In the genomic region with DNA sequence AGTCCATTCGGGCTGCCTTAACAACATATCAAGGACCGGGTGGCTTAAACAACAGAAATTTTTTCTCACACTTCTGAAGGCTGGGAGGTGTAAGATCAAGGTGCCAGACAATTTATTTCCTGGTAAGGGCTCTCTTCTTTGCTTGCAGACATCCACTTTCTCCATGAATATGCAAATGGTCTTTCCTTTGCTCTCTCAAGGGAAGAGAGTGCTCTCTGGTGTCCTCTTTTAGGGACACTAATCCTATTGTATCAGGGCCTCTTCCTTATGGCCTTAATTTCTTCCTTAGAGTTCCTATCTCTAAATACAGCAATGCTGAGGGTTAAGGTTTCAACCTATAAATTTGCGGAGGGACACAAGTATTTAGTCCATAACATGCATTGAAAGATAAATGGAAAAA, we compare ENCODE assay signal across 21 cellular contexts.
DNase-seq lines count a peak whose midpoint lies in the region; ATAC-seq and TF ChIP-seq lines count a peak whose summit lies in the region.
"Had no signal": no experiment of that assay in that cellular context is flagged by ENCODE, and none has a peak within 500 bp of the region (broad histone marks: within the 10 kb centered on the region; RNA-seq: fewer than 3 reads in every experiment).

No MANE protein-coding gene starts in this region.

- no peaks in the 10 kb centered on the region for H3K27me3 Mint-ChIP-seq in HFFc6 (ENCODE audit: insufficient read depth)
- H3K27me3 Mint-ChIP-seq in stimulated activated naive CD8-positive, alpha-beta T cell treated with anti-CD3 and anti-CD28 coated beads, Interleukin-15, amount 100 ng/mL, for 72 hours: no peaks in the 10 kb centered on the region
- H3K27me3 Mint-ChIP-seq: activated CD4-positive, alpha-beta T cell treated with anti-CD3 and anti-CD28 coated beads for 36 hours; activated T-cell treated with anti-CD3 and anti-CD28 coated beads, Interleukin-2, amount 50 U/mL, for 24 hours; CD4-positive, alpha-beta memory T cell; naive thymus-derived CD4-positive, alpha-beta T cell had no signal

- peak; percentile 54; the same call in 1 of the 2 replicates for ATAC-seq in PC-3
- ATAC-seq in foreskin keratinocyte: no peak
- ATAC-seq in stimulated activated naive CD8-positive, alpha-beta T cell treated with anti-CD3 and anti-CD28 coated beads, Interleukin-15, amount 100 ng/mL, for 72 hours: no peak
- ATAC-seq in HG03442 (IDR thresholded peaks at IDR 0.05; ENCODE audit: unreplicated experiment): no peak
- ATAC-seq in left cardiac atrium: no peak
- ATAC-seq: activated CD4-positive, alpha-beta T cell treated with anti-CD3 and anti-CD28 coated beads for 36 hours; naive thymus-derived CD4-positive, alpha-beta T cell had no signal

- intact Hi-C loops in PC-3 (cut with micrococcal nuclease) (loop anchor here (1.0 to 10.0 kb wide), 3 partner anchors 307 to 657 kb away; no protein-coding TSS in a partner anchor), left cardiac atrium (cut with DNase I) (no loop called here)

- no peaks in the 10 kb centered on the region for H4K20me1 ChIP-seq in PC-3 (ENCODE audit: low read length)

- H3K27ac ChIP-seq in PC-3 (ENCODE audit: low read length): no peak overlapping the region
- no peak overlapping the region for H3K27ac ChIP-seq in foreskin keratinocyte
- H3K27ac ChIP-seq: tibial artery had no signal

- H3K4me2 ChIP-seq in PC-3 (ENCODE audit: low read length): no peak overlapping the region

- no peak overlapping the region for H3K4me3 Mint-ChIP-seq in HFFc6
- no peak overlapping the region for H3K4me3 Mint-ChIP-seq in stimulated activated naive CD8-positive, alpha-beta T cell treated with anti-CD3 and anti-CD28 coated beads, Interleukin-15, amount 100 ng/mL, for 72 hours
- H3K4me3 Mint-ChIP-seq: activated CD4-positive, alpha-beta T cell treated with anti-CD3 and anti-CD28 coated beads for 36 hours; activated T-cell treated with anti-CD3 and anti-CD28 coated beads, Interleukin-2, amount 50 U/mL, for 24 hours; CD4-positive, alpha-beta memory T cell; naive thymus-derived CD4-positive, alpha-beta T cell had no signal

- H3K9me3 ChIP-seq in PC-3 (ENCODE audit: low read length): no peaks in the 10 kb centered on the region
- H3K9me3 ChIP-seq: tibial artery had no signal

- POLR2A ChIA-PET in PC-3 (lab: Charles Lee; ENCODE audit: unreplicated experiment): no interaction called here

- H3K36me3 Mint-ChIP-seq in HFFc6 (ENCODE audit: low read depth): no peaks in the 10 kb centered on the region
- H3K36me3 Mint-ChIP-seq: CD4-positive, alpha-beta memory T cell; naive thymus-derived CD4-positive, alpha-beta T cell had no signal

- no peak overlapping the region for H2AFZ ChIP-seq in PC-3 (ENCODE audit: low read length)

- H3K9ac ChIP-seq in PC-3 (ENCODE audit: low read length): no peak overlapping the region

- CTCF ChIA-PET in PC-3 (lab: Charles Lee): interaction anchor here (0.6 to 1.5 kb wide), 2 partner anchors 397 to 524 kb away, joined by 4 to 5 read pairs; no protein-coding TSS in a partner anchor

- BruUV-seq in PC-3 (replicated peaks; lab: Mats Ljungman, UMichigan): no TSS peak

- H3K27me3 ChIP-seq in PC-3 (ENCODE audit: low read length): no peaks in the 10 kb centered on the region
- no peaks in the 10 kb centered on the region for H3K27me3 ChIP-seq in foreskin keratinocyte
- H3K27me3 ChIP-seq: tibial artery had no signal

- no peaks in the 10 kb centered on the region for H3K4me1 ChIP-seq in PC-3 (ENCODE audit: insufficient read depth, low read length)
- H3K4me1 ChIP-seq in foreskin keratinocyte: no peaks in the 10 kb centered on the region
- H3K4me1 ChIP-seq: tibial artery had no signal

- no peaks in the 10 kb centered on the region for H3F3A ChIP-seq in PC-3 (ENCODE audit: low read length, unreplicated experiment)

- H3K79me2 ChIP-seq in PC-3 (ENCODE audit: low read length): no peaks in the 10 kb centered on the region

- no peaks in the 10 kb centered on the region for H3K9me3 Mint-ChIP-seq in HFFc6
- H3K9me3 Mint-ChIP-seq in stimulated activated naive CD8-positive, alpha-beta T cell treated with anti-CD3 and anti-CD28 coated beads, Interleukin-15, amount 100 ng/mL, for 72 hours: peaks cover 0 to 11% of the 10 kb centered on the region in 2 donors

- H3K36me3 ChIP-seq in PC-3 (ENCODE audit: low read depth, low read length): no peaks in the 10 kb centered on the region
- H3K36me3 ChIP-seq: tibial artery had no signal

- H3K9me2 ChIP-seq in PC-3 (replicated peaks; ENCODE audit: low read length): no peaks in the 10 kb centered on the region

- peak; percentile 73 for DNase-seq in DMS53 (lab: John Stamatoyannopoulos, UW)
- DNase-seq in HFFc6: peak; percentile 1
- peak; percentile 50 for DNase-seq in PC-3
- peak in 1 of 2 donors; percentile 23 for DNase-seq in foreskin keratinocyte
- DNase-seq in stimulated activated naive CD8-positive, alpha-beta T cell treated with anti-CD3 and anti-CD28 coated beads, Interleukin-15, amount 100 ng/mL, for 72 hours: no peak
- no peak for DNase-seq in NAMALWA (ENCODE audit: low spot score)
- DNase-seq in left cardiac atrium: no peak
- DNase-seq: activated CD4-positive, alpha-beta T cell treated with anti-CD3 and anti-CD28 coated beads for 36 hours; activated CD8-positive, alpha-beta memory T cell treated with anti-CD3 and anti-CD28 coated beads for 24 hours; activated naive CD4-positive, alpha-beta T cell treated with Interleukin-2 at 50 U/mL for 16 hours; activated T-cell treated with anti-CD3 and anti-CD28 coated beads, Interleukin-2, amount 50 U/mL, for 24 hours; amniotic stem cell; CD4-positive, alpha-beta memory T cell; MM.1S; naive thymus-derived CD4-positive, alpha-beta T cell; NCI-H146; retina; stimulated activated CD4-positive, alpha-beta T cell treated with anti-CD3 and anti-CD28 coated beads, Interleukin-4, amount 100 ng/mL, for 1 hour; stimulated activated naive CD4-positive, alpha-beta T cell treated with Interleukin-2 at 50 U/mL for 16 hours; tibial artery had no signal

- H3K4me1 Mint-ChIP-seq in HFFc6 (ENCODE audit: low read depth): no peaks in the 10 kb centered on the region
- H3K4me1 Mint-ChIP-seq in stimulated activated naive CD8-positive, alpha-beta T cell treated with anti-CD3 and anti-CD28 coated beads, Interleukin-15, amount 100 ng/mL, for 72 hours: no peaks in the 10 kb centered on the region
- H3K4me1 Mint-ChIP-seq: activated CD4-positive, alpha-beta T cell treated with anti-CD3 and anti-CD28 coated beads for 36 hours; CD4-positive, alpha-beta memory T cell; naive thymus-derived CD4-positive, alpha-beta T cell had no signal

- no peak for TF ChIP-seq CTCF in HFFc6 (IDR thresholded peaks at IDR 0.05)
- peak; percentile 54 for TF ChIP-seq CTCF in PC-3 (conservative IDR thresholded peaks at IDR 0.05; ENCODE audit: low read depth, low read length)
- TF ChIP-seq CTCF in foreskin keratinocyte (conservative IDR thresholded peaks at IDR 0.05): peak; percentile 19

- no peak overlapping the region for H3K4me3 ChIP-seq in PC-3 (ENCODE audit: low read length)
- H3K4me3 ChIP-seq: tibial artery had no signal

- no peak overlapping the region for H3K27ac Mint-ChIP-seq in HFFc6
- no peak overlapping the region for H3K27ac Mint-ChIP-seq in stimulated activated naive CD8-positive, alpha-beta T cell treated with anti-CD3 and anti-CD28 coated beads, Interleukin-15, amount 100 ng/mL, for 72 hours
- H3K27ac Mint-ChIP-seq: activated CD4-positive, alpha-beta T cell treated with anti-CD3 and anti-CD28 coated beads for 36 hours; activated T-cell treated with anti-CD3 and anti-CD28 coated beads, Interleukin-2, amount 50 U/mL, for 24 hours; CD4-positive, alpha-beta memory T cell; naive thymus-derived CD4-positive, alpha-beta T cell had no signal

Comparison
In these comparisons a context has a peak if more than half of its experiments do, and no peak if none do; other contexts are left out.
1. DNase-seq: peak in DMS53 (single experiment), HFFc6 (single experiment) and PC-3 (single experiment); none in stimulated activated naive CD8-positive, alpha-beta T cell treated with anti-CD3 and anti-CD28 coated beads, Interleukin-15, amount 100 ng/mL, for 72 hours (0 of 2), NAMALWA (single experiment) and left cardiac atrium (single experiment).